Comparison of ENCODE assay signal across 23 cellular contexts in genomic region chr5:91049112-91049511, GRCh38.
DNase-seq lines count a peak whose midpoint lies in the region; ATAC-seq, FAIRE-seq and TF ChIP-seq lines count a peak whose summit lies in the region.
"Had no signal": no experiment of that assay in that cellular context is flagged by ENCODE, and none has a peak within 500 bp of the region (broad histone marks: within the 10 kb centered on the region; RNA-seq: fewer than 3 reads in every experiment).

No MANE protein-coding gene starts in this region.

- BruUV-seq in Panc1 (replicated peaks; lab: Mats Ljungman, UMichigan), result no TSS peak

- in situ Hi-C loops in Panc1 (cut with HindIII; ENCODE audit: low pct_unique_long_range_greater_than_20kb, low sequenced_read_pairs), result no loop called here

- H3K9me3 ChIP-seq in A549 (0 out of 3 replicates have a peak, but pooled peaks cover 5% of the 10 kb centered on the region), Panc1 (ENCODE audit: control insufficient read depth, insufficient read depth, low read depth, low read length) (no peaks in the 10 kb centered on the region)
- H3K9me3 ChIP-seq in CD8-positive, alpha-beta T cell (ENCODE audit: low read length), result no peaks in the 10 kb centered on the region
- H3K9me3 ChIP-seq: BE2C; BLaER1 treated with 17β-estradiol and CSF1 and Interleukin-3, amounts not matched to agents 10 nM and 100 nM had no signal

- intact Hi-C loops in Panc1 (cut with micrococcal nuclease; ENCODE audit: unreplicated experiment), result no loop called here
- intact Hi-C loops in CD8-positive, alpha-beta T cell (cut with DNase I, micrococcal nuclease), result no loop called here

- H3K4me1 ChIP-seq in A549 (peaks cover 43% of the 10 kb centered on the region), Panc1 (ENCODE audit: control insufficient read depth, insufficient read depth, low read length) (peaks cover 8% of the 10 kb centered on the region; the same call in 1 of the 2 replicates)
- no peaks in the 10 kb centered on the region for H3K4me1 ChIP-seq in CD8-positive, alpha-beta T cell (ENCODE audit: insufficient read depth, low read length)

- DNase-seq in A549 (ENCODE audit: low read depth in 1 of 2, low spot score in 1 of 2), result peak; percentile 42 to 77
- DNase-seq in LNCaP clone FGC (ENCODE audit: low read depth), result peak; percentile 90
- peak; percentile 32 for DNase-seq in Panc1 (ENCODE audit: low read depth, low spot score)
- DNase-seq in epithelial cell of prostate (ENCODE audit: low read depth, low spot score), result peak; percentile 8
- DNase-seq in stimulated activated CD4-positive, alpha-beta T cell treated with anti-CD3 and anti-CD28 coated beads, Interleukin-1b, Interleukin-23, amount 100 ng/mL, for 48 hours, result no peak
- no peak for DNase-seq in coronary artery (ENCODE audit: low spot score)
- DNase-seq in HuH-7.5 (ENCODE audit: low spot score), result no peak
- DNase-seq in CD8-positive, alpha-beta T cell, result no peak
- DNase-seq: AML-193; Calu3; CD4-positive, alpha-beta T cell; COR-L47; DMS79; GDM1; H7 had no signal

- no peak for TF ChIP-seq POLR2A in A549 (IDR thresholded peaks at IDR 0.05; ENCODE audit: low read length)

- no peak overlapping the region for H3K4me3 ChIP-seq in A549
- no peak overlapping the region for H3K4me3 ChIP-seq in LNCaP clone FGC (ENCODE audit: low read depth, low read length)
- H3K4me3 ChIP-seq in Panc1 (ENCODE audit: low read depth in 2 of 2, low read length in 2 of 2), result no peak overlapping the region
- H3K4me3 ChIP-seq in coronary artery, result no peak overlapping the region
- H3K4me3 ChIP-seq in CD8-positive, alpha-beta T cell (ENCODE audit: low read depth, low read length), result no peak overlapping the region
- H3K4me3 ChIP-seq: BLaER1 treated with 17β-estradiol and CSF1 and Interleukin-3, amounts not matched to agents 10 nM and 100 nM; GM12878 had no signal

- peak; percentile 96 for FAIRE-seq in A549 (lab: Jason Lieb, UNC)
- FAIRE-seq: A204.1, GM12878, GM18507, H1 had no signal

- no peaks in the 10 kb centered on the region for H3K36me3 ChIP-seq in Panc1 (ENCODE audit: control insufficient read depth, insufficient read depth, low read length)
- H3K36me3 ChIP-seq in CD8-positive, alpha-beta T cell (ENCODE audit: insufficient read depth, low read length), result no peaks in the 10 kb centered on the region
- H3K36me3 ChIP-seq: BE2C; BLaER1 treated with 17β-estradiol and CSF1 and Interleukin-3, amounts not matched to agents 10 nM and 100 nM had no signal

- no peak overlapping the region for H3K4me3 Mint-ChIP-seq in CD8-positive, alpha-beta T cell
- H3K4me3 Mint-ChIP-seq: CD14-positive monocyte; CD4-positive, alpha-beta T cell had no signal

- H3K27me3 ChIP-seq in Panc1 (ENCODE audit: control insufficient read depth, insufficient read depth, low read length), result no peaks in the 10 kb centered on the region
- H3K27me3 ChIP-seq in CD8-positive, alpha-beta T cell (ENCODE audit: insufficient read depth, low read length), result no peaks in the 10 kb centered on the region
- H3K27me3 ChIP-seq: BE2C; BLaER1 treated with 17β-estradiol and CSF1 and Interleukin-3, amounts not matched to agents 10 nM and 100 nM had no signal

- H3K4me2 ChIP-seq in A549, result peak overlapping the region; percentile 65
- H3K4me2 ChIP-seq: BLaER1 treated with 17β-estradiol and CSF1 and Interleukin-3, amounts not matched to agents 10 nM and 100 nM had no signal

- no peaks in the 10 kb centered on the region for H3K4me1 Mint-ChIP-seq in CD8-positive, alpha-beta T cell (ENCODE audit: low read depth)

- POLR2A ChIA-PET in A549 (lab: Yijun Ruan, JAX), result interaction anchor here (0.6 kb wide), 1 partner anchor 66 kb away, joined by 3 read pairs; no protein-coding TSS in a partner anchor
- POLR2A ChIA-PET in Panc1 (lab: Charles Lee), result interaction anchor here (0.6 to 1.2 kb wide), 2 partner anchors 22 to 332 kb away, joined by 3 to 6 read pairs; no protein-coding TSS in a partner anchor
- POLR2A ChIA-PET in CD8-positive, alpha-beta T cell (lab: Charles Lee), result no interaction called here

- TF ChIP-seq RAD21 in A549 (conservative IDR thresholded peaks at IDR 0.05 in 1 of 2, IDR thresholded peaks at IDR 0.05 in 1 of 2), result peak in 1 of 2 experiments; percentile 27; a peak in 2 of 5 replicates

- TF ChIP-seq CTCF in A549 (IDR thresholded peaks at IDR 0.05), result no peak
- TF ChIP-seq CTCF in LNCaP clone FGC (IDR thresholded peaks at IDR 0.05; ENCODE audit: control insufficient read depth, extremely low read depth, insufficient read depth), result no peak
- TF ChIP-seq CTCF in Panc1 (IDR thresholded peaks at IDR 0.05), result peak; percentile 2; the same call in 1 of the 2 replicates
- TF ChIP-seq CTCF in coronary artery (IDR thresholded peaks at IDR 0.05), result no peak
- TF ChIP-seq CTCF in CD8-positive, alpha-beta T cell (IDR thresholded peaks at IDR 0.05), result no peak

- no peaks in the 10 kb centered on the region for H3K36me3 Mint-ChIP-seq in CD8-positive, alpha-beta T cell

- peaks cover 4% of the 10 kb centered on the region for H3K27me3 Mint-ChIP-seq in CD8-positive, alpha-beta T cell (ENCODE audit: low read depth)

- CTCF ChIA-PET in A549 (lab: Yijun Ruan, JAX), result interaction anchor here (1.3 to 3.2 kb wide), 3 partner anchors 14 to 336 kb away, joined by 3 to 10 read pairs (median 4); no protein-coding TSS in a partner anchor
- CTCF ChIA-PET in Panc1 (lab: Charles Lee), result no interaction called here
- CTCF ChIA-PET in CD8-positive, alpha-beta T cell (lab: Charles Lee), result no interaction called here

- H3K27ac ChIP-seq in A549 (peak overlapping the region; percentile 73 to 81), Panc1 (ENCODE audit: low read length) (peak overlapping the region; percentile 65; the same call in 1 of the 2 replicates), epithelial cell of prostate (no peak overlapping the region), coronary artery (no peak overlapping the region)
- no peak overlapping the region for H3K27ac ChIP-seq in CD8-positive, alpha-beta T cell (ENCODE audit: low read depth, low read length)
- H3K27ac ChIP-seq: 22Rv1; BLaER1 treated with 17β-estradiol and CSF1 and Interleukin-3, amounts not matched to agents 10 nM and 100 nM had no signal

- H3K27ac Mint-ChIP-seq in CD8-positive, alpha-beta T cell, result no peak overlapping the region
- H3K27ac Mint-ChIP-seq: CD14-positive monocyte; CD4-positive, alpha-beta T cell had no signal

- TF ChIP-seq EP300 in A549 (IDR thresholded peaks at IDR 0.05), result peak; percentile 30 to 74; a peak in 2 of 5 replicates

- ATAC-seq in A549 (peak; percentile 56 to 86; a peak in 4 of 6 replicates), Panc1 (peak; percentile 87)
- ATAC-seq in CD8-positive, alpha-beta T cell, result no peak
- ATAC-seq: GM12878 had no signal

- H3K9me3 Mint-ChIP-seq in CD8-positive, alpha-beta T cell, result peaks cover 2% of the 10 kb centered on the region
- H3K9me3 Mint-ChIP-seq: CD4-positive, alpha-beta T cell had no signal

TF ChIP-seq in A549, 52 proteins besides CTCF, POLR2A, EP300 and RAD21 (continues in another document):
- TF ChIP-seq CEBPB (IDR thresholded peaks at IDR 0.05), result peak in 1 of 2 experiments; percentile 87; a peak in 2 of 4 replicates
- TF ChIP-seq MAX (IDR thresholded peaks at IDR 0.05), result peak; percentile 57
- no peak for TF ChIP-seq ATOH8 (CRISPR knock-in tag; IDR thresholded peaks at IDR 0.05; ENCODE audit: low read depth)
- 0 out of 2 replicates have a peak, but pooled peaks have one; percentile 20 for TF ChIP-seq FOSL2 (IDR thresholded peaks at IDR 0.05)
- peak; percentile 83 for TF ChIP-seq FOSL2 (CRISPR knock-in tag; IDR thresholded peaks at IDR 0.05)
- TF ChIP-seq CBX8 (IDR thresholded peaks at IDR 0.05), result no peak
- no peak for TF ChIP-seq ZNF302 (CRISPR knock-in tag; IDR thresholded peaks at IDR 0.05)
- TF ChIP-seq ZFP36 (IDR thresholded peaks at IDR 0.05; ENCODE audit: borderline replicate concordance, partially characterized antibody), result no peak
- TF ChIP-seq TFCP2L1 (CRISPR knock-in tag; IDR thresholded peaks at IDR 0.05), result no peak
- TF ChIP-seq PBX3 (IDR thresholded peaks at IDR 0.05), result peak; percentile 80
- no peak for TF ChIP-seq KDM5A (IDR thresholded peaks at IDR 0.05)
- peak in 1 of 2 experiments; percentile 51; a peak in 1 of 5 replicates for TF ChIP-seq JUN (IDR thresholded peaks at IDR 0.05)
- no peak for TF ChIP-seq RFX5 (IDR thresholded peaks at IDR 0.05)
- no peak for TF ChIP-seq SMC3 (IDR thresholded peaks at IDR 0.05)
- 0 out of 2 replicates have a peak, but pooled peaks have one; percentile 9 for TF ChIP-seq ZSCAN20 (CRISPR knock-in tag; IDR thresholded peaks at IDR 0.05)

Comparison
In these comparisons a context has a peak if more than half of its experiments do, and no peak if none do; other contexts are left out.
1. DNase-seq: peak in A549 (2 of 2), LNCaP clone FGC (single experiment), Panc1 (single experiment) and epithelial cell of prostate (single experiment); none in stimulated activated CD4-positive, alpha-beta T cell treated with anti-CD3 and anti-CD28 coated beads, Interleukin-1b, Interleukin-23, amount 100 ng/mL, for 48 hours (single experiment), coronary artery (single experiment), HuH-7.5 (single experiment) and CD8-positive, alpha-beta T cell (0 of 7).
2. H3K27ac ChIP-seq: peak in A549 (2 of 2) and Panc1 (single experiment); none in epithelial cell of prostate (single experiment), coronary artery (0 of 2) and CD8-positive, alpha-beta T cell (single experiment).